Comparison of ENCODE assay signal across 20 cellular contexts in genomic region chr11:114353448-114353847, GRCh38. TPM values are rescaled to one million over a fixed set of nuclear protein-coding genes. Genes with fewer than 3 reads are reported as not detected.
"Had no signal": no experiment of that assay in that cellular context is flagged by ENCODE, and none has a peak within 500 bp of the region (broad histone marks: within the 10 kb centered on the region; RNA-seq: fewer than 3 reads in every experiment).

No MANE protein-coding gene starts in this region.

- ATAC-seq: left lung; naive thymus-derived CD8-positive, alpha-beta T cell had no signal

- DNase-seq: activated B cell treated with CpG ODN at 0.5 μM for 24 hours; activated CD4-positive, alpha-beta T cell treated with anti-CD3 and anti-CD28 coated beads, Interleukin-2, amount 10 ng/mL, durations not matched to agents 24 days and 14 days; activated CD8-positive, alpha-beta memory T cell treated with anti-CD3 and anti-CD28 coated beads for 24 hours; activated naive CD4-positive, alpha-beta T cell; activated naive CD8-positive, alpha-beta T cell treated with anti-CD3 and anti-CD28 coated beads, Interleukin-2, amount 10 ng/mL, durations not matched to agents 7 days and 5 days; colonic mucosa; left lung; naive thymus-derived CD8-positive, alpha-beta T cell; posterior cingulate gyrus; stimulated activated CD4-positive, alpha-beta T cell treated with anti-CD3 and anti-CD28 coated beads, Interleukin-15, amount 100 ng/mL, for 24 hours; stimulated activated CD4-positive, alpha-beta T cell treated with anti-CD3 and anti-CD28 coated beads, Interleukin-4, amount 100 ng/mL, for 4 hours; stimulated activated CD8-positive, alpha-beta memory T cell treated with anti-CD3 and anti-CD28 coated beads, Interleukin-4, amount 100 ng/mL, for 48 hours; stimulated activated naive CD4-positive, alpha-beta T cell treated with Interleukin-2 at 50 U/mL for 16 hours; upper lobe of left lung had no signal

- H3K4me1 Mint-ChIP-seq: activated B cell treated with CpG ODN at 0.5 μM for 24 hours; activated CD4-positive, alpha-beta T cell treated with anti-CD3 and anti-CD28 coated beads, Interleukin-2, amount 10 ng/mL, durations not matched to agents 24 days and 14 days; activated naive CD8-positive, alpha-beta T cell treated with anti-CD3 and anti-CD28 coated beads, Interleukin-2, amount 10 ng/mL, durations not matched to agents 7 days and 5 days; naive thymus-derived CD8-positive, alpha-beta T cell had no signal

- H3K36me3 Mint-ChIP-seq: activated naive CD8-positive, alpha-beta T cell treated with anti-CD3 and anti-CD28 coated beads, Interleukin-2, amount 10 ng/mL, durations not matched to agents 7 days and 5 days; naive thymus-derived CD8-positive, alpha-beta T cell had no signal

- FAIRE-seq: endometrium had no signal

- H3K4me3 Mint-ChIP-seq: activated B cell treated with CpG ODN at 0.5 μM for 24 hours; activated CD4-positive, alpha-beta T cell treated with anti-CD3 and anti-CD28 coated beads, Interleukin-2, amount 10 ng/mL, durations not matched to agents 24 days and 14 days; activated naive CD8-positive, alpha-beta T cell treated with anti-CD3 and anti-CD28 coated beads, Interleukin-2, amount 10 ng/mL, durations not matched to agents 7 days and 5 days; activated T-helper 1 cell treated with anti-CD3 and anti-CD28 coated beads, Interleukin-12 subunit alpha, Interleukin-12 subunit beta, Interleukin-2, Interleukin-4 antibody, amounts not matched to agents 30 ng/mL and 10 ng/mL and 1 ng/mL, durations not matched to agents 14 hours and 24 hours and 36 hours; naive thymus-derived CD8-positive, alpha-beta T cell; T-helper 2 cell treated with Interferon-gamma antibody and Interleukin-4, amounts not matched to agents 5 μg/mL and 100 μg/mL, for 36 hours had no signal

- H3K4me3 ChIP-seq: colonic mucosa, hepatocyte, left lung, skin epidermis, suprapubic skin, upper lobe of left lung had no signal

- H3K9me3 Mint-ChIP-seq: activated B cell treated with CpG ODN at 0.5 μM for 24 hours; activated CD4-positive, alpha-beta T cell treated with anti-CD3 and anti-CD28 coated beads, Interleukin-2, amount 10 ng/mL, durations not matched to agents 24 days and 14 days; activated naive CD8-positive, alpha-beta T cell treated with anti-CD3 and anti-CD28 coated beads, Interleukin-2, amount 10 ng/mL, durations not matched to agents 7 days and 5 days; activated T-helper 1 cell treated with anti-CD3 and anti-CD28 coated beads, Interleukin-12 subunit alpha, Interleukin-12 subunit beta, Interleukin-2, Interleukin-4 antibody, amounts not matched to agents 30 ng/mL and 10 ng/mL and 1 ng/mL, durations not matched to agents 14 hours and 24 hours and 36 hours; T-helper 2 cell treated with Interferon-gamma antibody and Interleukin-4, amounts not matched to agents 5 μg/mL and 100 μg/mL, for 36 hours had no signal

- H3K27ac Mint-ChIP-seq: activated B cell treated with CpG ODN at 0.5 μM for 24 hours; activated CD4-positive, alpha-beta T cell treated with anti-CD3 and anti-CD28 coated beads, Interleukin-2, amount 10 ng/mL, durations not matched to agents 24 days and 14 days; activated naive CD8-positive, alpha-beta T cell treated with anti-CD3 and anti-CD28 coated beads, Interleukin-2, amount 10 ng/mL, durations not matched to agents 7 days and 5 days; activated T-helper 1 cell treated with anti-CD3 and anti-CD28 coated beads, Interleukin-12 subunit alpha, Interleukin-12 subunit beta, Interleukin-2, Interleukin-4 antibody, amounts not matched to agents 30 ng/mL and 10 ng/mL and 1 ng/mL, durations not matched to agents 14 hours and 24 hours and 36 hours; naive thymus-derived CD8-positive, alpha-beta T cell; T-helper 2 cell treated with Interferon-gamma antibody and Interleukin-4, amounts not matched to agents 5 μg/mL and 100 μg/mL, for 36 hours had no signal

RNA-seq across cellular contexts. Expression of gene NNMT, which starts 57.2 kb away (rescaled TPM):
- total RNA-seq: activated B cell treated with CpG ODN at 0.5 μM for 24 hours; activated CD4-positive, alpha-beta T cell treated with anti-CD3 and anti-CD28 coated beads, Interleukin-2, amount 10 ng/mL, durations not matched to agents 24 days and 14 days; activated naive CD8-positive, alpha-beta T cell treated with anti-CD3 and anti-CD28 coated beads, Interleukin-2, amount 10 ng/mL, durations not matched to agents 7 days and 5 days; activated T-helper 1 cell treated with anti-CD3 and anti-CD28 coated beads, Interleukin-12 subunit alpha, Interleukin-12 subunit beta, Interleukin-2, Interleukin-4 antibody, amounts not matched to agents 30 ng/mL and 10 ng/mL and 1 ng/mL, durations not matched to agents 14 hours and 24 hours and 36 hours; naive thymus-derived CD8-positive, alpha-beta T cell had no signal
- polyA plus RNA-seq: naive thymus-derived CD8-positive, alpha-beta T cell had no signal
